Comparison of ENCODE assay signal across 18 cellular contexts in genomic region chr11:111185259-111185658, GRCh38.
A peak's percentile ranks its signal among the peaks of the same experiment; 100 is the strongest.
DNase-seq lines count a peak whose midpoint lies in the region; ATAC-seq and TF ChIP-seq lines count a peak whose summit lies in the region.
"Had no signal": no experiment of that assay in that cellular context is flagged by ENCODE, and none has a peak within 500 bp of the region (broad histone marks: within the 10 kb centered on the region; RNA-seq: fewer than 3 reads in every experiment).

No MANE protein-coding gene starts in this region.

- no peak for TF ChIP-seq CTCF in choroid plexus epithelial cell (conservative IDR thresholded peaks at IDR 0.05; ENCODE audit: low read depth, low read length)
- TF ChIP-seq CTCF in osteoblast (IDR thresholded peaks at IDR 0.05; ENCODE audit: extremely low read depth, low read depth, low read length) = no peak

- H4K20me1 ChIP-seq in osteoblast (ENCODE audit: insufficient read depth, low read length) (no peaks in the 10 kb centered on the region), Karpas-422 (ENCODE audit: insufficient read depth, low read depth, low read length) (no peaks in the 10 kb centered on the region)

- H3K36me3 ChIP-seq in osteoblast (ENCODE audit: insufficient read depth, low read length) (no peaks in the 10 kb centered on the region), Karpas-422 (ENCODE audit: insufficient read depth, low read length) (no peaks in the 10 kb centered on the region)
- H3K36me3 ChIP-seq: gastroesophageal sphincter had no signal

- H3K27ac Mint-ChIP-seq in immature natural killer cell = no peak overlapping the region
- H3K27ac Mint-ChIP-seq: activated CD4-positive, alpha-beta memory T cell treated with anti-CD3 and anti-CD28 coated beads, Interleukin-2, amount 10 ng/mL, durations not matched to agents 7 days and 5 days had no signal

- peak; percentile 77 for ATAC-seq in HG02610 (IDR thresholded peaks at IDR 0.05; ENCODE audit: unreplicated experiment)
- no peak for ATAC-seq in HG03139 (IDR thresholded peaks at IDR 0.05; ENCODE audit: unreplicated experiment)
- no peak for ATAC-seq in GM19452 (IDR thresholded peaks at IDR 0.05; ENCODE audit: unreplicated experiment)
- ATAC-seq: gastroesophageal sphincter, K562 had no signal

- no peaks in the 10 kb centered on the region for H3K36me3 Mint-ChIP-seq in immature natural killer cell

- DNase-seq in CD1c-positive myeloid dendritic cell (ENCODE audit: extremely low spot score) (peak; percentile 25), choroid plexus epithelial cell (ENCODE audit: low read depth) (peak; percentile 49), osteoblast (ENCODE audit: insufficient read length, low spot score, missing footprints) (peak; percentile 78), immature natural killer cell (no peak), Karpas-422 (no peak)
- DNase-seq: activated CD4-positive, alpha-beta memory T cell treated with anti-CD3 and anti-CD28 coated beads, Interleukin-2, amount 10 ng/mL, durations not matched to agents 7 days and 5 days; effector CD4-positive, alpha-beta T cell; GDM1; NCI-H1436 treated with DMSO at 0.1 percent for 48 hours; NCI-H526 treated with DMSO at 0.1 percent for 48 hours; stimulated activated CD4-positive, alpha-beta T cell treated with anti-CD3 and anti-CD28 coated beads, Interleukin-4, amount 100 ng/mL, for 1 hour; T1000 had no signal

- H3K27ac ChIP-seq in osteoblast (ENCODE audit: low read depth, low read length) (no peak overlapping the region), Karpas-422 (ENCODE audit: low read length) (no peak overlapping the region)
- H3K27ac ChIP-seq: gastroesophageal sphincter, RWPE1 had no signal

- no peaks in the 10 kb centered on the region for H3K9me3 Mint-ChIP-seq in immature natural killer cell
- H3K9me3 Mint-ChIP-seq: activated CD4-positive, alpha-beta memory T cell treated with anti-CD3 and anti-CD28 coated beads, Interleukin-2, amount 10 ng/mL, durations not matched to agents 7 days and 5 days had no signal

- H3K9ac ChIP-seq in Karpas-422 (ENCODE audit: low read length) = no peak overlapping the region

- H3K4me1 ChIP-seq in osteoblast (ENCODE audit: insufficient read depth, low read length) (no peaks in the 10 kb centered on the region), Karpas-422 (ENCODE audit: low read length) (peaks cover 12% of the 10 kb centered on the region)
- H3K4me1 ChIP-seq: gastroesophageal sphincter had no signal

- H3K27me3 ChIP-seq in osteoblast (ENCODE audit: insufficient read depth, low read length) (no peaks in the 10 kb centered on the region), Karpas-422 (ENCODE audit: low read length) (no peaks in the 10 kb centered on the region)
- H3K27me3 ChIP-seq: gastroesophageal sphincter had no signal

- no peaks in the 10 kb centered on the region for H3K4me1 Mint-ChIP-seq in immature natural killer cell
- H3K4me1 Mint-ChIP-seq: activated CD4-positive, alpha-beta memory T cell treated with anti-CD3 and anti-CD28 coated beads, Interleukin-2, amount 10 ng/mL, durations not matched to agents 7 days and 5 days had no signal

- H3K4me2 ChIP-seq in osteoblast (ENCODE audit: insufficient read depth, low read length) (no peak overlapping the region), Karpas-422 (ENCODE audit: low read depth, low read length, poor library complexity, severe bottlenecking) (no peak overlapping the region)

- no peaks in the 10 kb centered on the region for H3K79me2 ChIP-seq in osteoblast (ENCODE audit: insufficient read depth, low read length)
- H3K79me2 ChIP-seq in Karpas-422 (ENCODE audit: low read length) = no peaks in the 10 kb centered on the region

- no peak overlapping the region for H3K4me3 Mint-ChIP-seq in immature natural killer cell
- H3K4me3 Mint-ChIP-seq: activated CD4-positive, alpha-beta memory T cell treated with anti-CD3 and anti-CD28 coated beads, Interleukin-2, amount 10 ng/mL, durations not matched to agents 7 days and 5 days had no signal

- H3K9me3 ChIP-seq in osteoblast (ENCODE audit: low read depth, low read length) (no peaks in the 10 kb centered on the region), Karpas-422 (ENCODE audit: low read length) (no peaks in the 10 kb centered on the region)
- H3K9me3 ChIP-seq: gastroesophageal sphincter had no signal

- no peak overlapping the region for H2AFZ ChIP-seq in osteoblast (ENCODE audit: low read length)
- H2AFZ ChIP-seq in Karpas-422 (ENCODE audit: low read length) = no peak overlapping the region

- no peaks in the 10 kb centered on the region for H3K9me2 ChIP-seq in Karpas-422 (replicated peaks; ENCODE audit: insufficient read depth, low read length)

- no peak overlapping the region for H3K4me3 ChIP-seq in choroid plexus epithelial cell (ENCODE audit: low read depth, low read length)
- no peak overlapping the region for H3K4me3 ChIP-seq in osteoblast (ENCODE audit: insufficient read depth, low read length)
- no peak overlapping the region for H3K4me3 ChIP-seq in Karpas-422 (ENCODE audit: low read length)
- H3K4me3 ChIP-seq: gastroesophageal sphincter, K562 had no signal

- peaks cover 0 to 7% (median 7%) of the 10 kb centered on the region in 3 donors for H3K27me3 Mint-ChIP-seq in immature natural killer cell (ENCODE audit: low read depth in 3 of 3)

Comparison
In these comparisons a context has a peak if more than half of its experiments do, and no peak if none do; other contexts are left out.
1. DNase-seq: peak in CD1c-positive myeloid dendritic cell (single experiment), choroid plexus epithelial cell (single experiment) and osteoblast (single experiment); none in immature natural killer cell (0 of 3) and Karpas-422 (single experiment).